12 cellular contexts compared by ENCODE assay signal in the genomic region with DNA sequence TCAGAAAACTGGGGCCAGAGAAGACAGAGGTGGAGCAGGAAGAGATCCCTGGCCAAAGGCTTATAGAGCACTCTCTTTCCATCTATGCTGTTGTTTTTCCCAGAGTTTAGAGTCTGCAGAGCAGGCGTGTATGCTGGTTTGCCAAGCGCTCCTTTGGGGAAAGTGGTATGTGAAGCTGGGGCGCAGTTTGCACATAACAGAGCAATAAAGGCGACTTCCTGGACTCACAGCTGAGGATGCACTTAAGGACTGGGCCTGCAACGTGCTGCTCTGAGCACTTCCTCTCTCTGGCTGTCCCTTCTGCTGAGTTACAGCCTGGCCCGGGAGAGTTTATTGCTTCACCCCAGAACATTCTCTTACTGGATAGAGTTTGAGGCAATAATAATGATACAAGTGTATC. TPM values are rescaled to one million over a fixed set of nuclear protein-coding genes. Genes with fewer than 3 reads are reported as not detected.
DNase-seq lines count a peak whose midpoint lies in the region; ATAC-seq and TF ChIP-seq lines count a peak whose summit lies in the region.
"Had no signal": no experiment of that assay in that cellular context is flagged by ENCODE, and none has a peak within 500 bp of the region (broad histone marks: within the 10 kb centered on the region; RNA-seq: fewer than 3 reads in every experiment).

No MANE protein-coding gene starts in this region.

- TF ChIP-seq CTCF in fibroblast of villous mesenchyme (IDR thresholded peaks at IDR 0.05; ENCODE audit: insufficient read depth, low read depth, low read length): no peak
- no peak for TF ChIP-seq CTCF in psoas muscle (IDR thresholded peaks at IDR 0.05)

- H3K4me3 Mint-ChIP-seq in CD4-positive, alpha-beta memory T cell: peak overlapping the region in 3 of 8 donors; percentile 15 to 73 (median 22)
- no peak overlapping the region for H3K4me3 Mint-ChIP-seq in T-cell

- 33 to 44% (median 35%) methylated on average over 6 of the region's 6 CpGs for WGBS in psoas muscle, 3 donors

- H3K9me3 Mint-ChIP-seq in CD4-positive, alpha-beta memory T cell: peaks cover 0 to 23% (median 16%) of the 10 kb centered on the region in 8 donors
- H3K9me3 Mint-ChIP-seq in T-cell: peaks cover 0 to 13% (median 5%) of the 10 kb centered on the region in 3 donors

- peak in 1 of 5 donors; percentile 3 for DNase-seq in CD4-positive, alpha-beta memory T cell
- DNase-seq in T-cell (peak in 2 of 34 experiments; percentile 4 to 15), fibroblast of villous mesenchyme (ENCODE audit: low read depth) (peak; percentile 52), psoas muscle (peak; percentile 78 to 87), epidermal melanocyte (ENCODE audit: insufficient read length, low spot score) (no peak), NCI-H2029 treated with DMSO at 0.1 percent for 48 hours (lab: John Stamatoyannopoulos, UW) (no peak), DMS 273 treated with DMSO at 0.1 percent for 48 hours (lab: John Stamatoyannopoulos, UW) (no peak), NCI-H2227 treated with DMSO at 0.1 percent for 48 hours (lab: John Stamatoyannopoulos, UW) (no peak)
- DNase-seq: activated naive CD4-positive, alpha-beta T cell treated with Interleukin-2 at 50 U/mL for 16 hours; DND-41; NCI-H1417 treated with DMSO at 0.1 percent for 48 hours had no signal

- peaks cover 18 to 45% (median 28%) of the 10 kb centered on the region in 4 donors for H3K4me1 Mint-ChIP-seq in CD4-positive, alpha-beta memory T cell
- H3K4me1 Mint-ChIP-seq in T-cell: peaks cover 11 to 27% (median 20%) of the 10 kb centered on the region in 3 donors

- H3K27ac ChIP-seq in CD4-positive, alpha-beta memory T cell (ENCODE audit: low read depth, low read length): no peak overlapping the region
- H3K27ac ChIP-seq in psoas muscle: peak overlapping the region; percentile 67
- H3K27ac ChIP-seq: SJSA1 had no signal

- intact Hi-C loops in CD4-positive, alpha-beta memory T cell (cut with micrococcal nuclease): no loop called here
- intact Hi-C loops in psoas muscle (cut with DNase I): no loop called here

- CTCF ChIA-PET in CD4-positive, alpha-beta memory T cell (lab: Charles Lee; ENCODE audit: partially characterized antibody): interaction anchor here (0.7 to 4.0 kb wide), 3 partner anchors 16 to 131 kb away, joined by 3 to 19 read pairs (median 4); no protein-coding TSS in a partner anchor
- CTCF ChIA-PET in T-cell (lab: Charles Lee): no interaction called here

- no peaks in the 10 kb centered on the region for H3K27me3 Mint-ChIP-seq in CD4-positive, alpha-beta memory T cell
- no peaks in the 10 kb centered on the region for H3K27me3 Mint-ChIP-seq in T-cell

- H3K9me3 ChIP-seq in CD4-positive, alpha-beta memory T cell (ENCODE audit: control insufficient read depth in 1 of 2, low read length in 2 of 2): peaks cover 0 to 3% of the 10 kb centered on the region in 2 donors
- H3K9me3 ChIP-seq in psoas muscle: no peaks in the 10 kb centered on the region
- H3K9me3 ChIP-seq: SJSA1 had no signal

- ATAC-seq in T-cell (replicated peaks in 1 of 4): peak in 3 of 4 experiments; percentile 59 to 60 (median 60)
- peak; percentile 68 to 91 (median 83) for ATAC-seq in psoas muscle

- H3K4me3 ChIP-seq in CD4-positive, alpha-beta memory T cell (ENCODE audit: low read length in 2 of 2): no peak overlapping the region
- H3K4me3 ChIP-seq in fibroblast of villous mesenchyme (ENCODE audit: low read depth, low read length) (no peak overlapping the region), psoas muscle (no peak overlapping the region)
- H3K4me3 ChIP-seq: SJSA1 had no signal

- peaks cover 0 to 5% of the 10 kb centered on the region in 2 donors for H3K36me3 Mint-ChIP-seq in CD4-positive, alpha-beta memory T cell
- H3K36me3 Mint-ChIP-seq in T-cell: no peaks in the 10 kb centered on the region

- POLR2A ChIA-PET in CD4-positive, alpha-beta memory T cell (lab: Charles Lee; ENCODE audit: partially characterized antibody): no interaction called here
- POLR2A ChIA-PET in T-cell (lab: Charles Lee): no interaction called here

- H3K27me3 ChIP-seq in CD4-positive, alpha-beta memory T cell (ENCODE audit: insufficient read depth, low read length): no peaks in the 10 kb centered on the region
- no peaks in the 10 kb centered on the region for H3K27me3 ChIP-seq in psoas muscle (ENCODE audit: insufficient read depth in 3 of 3, low read length in 2 of 3)
- H3K27me3 ChIP-seq: SJSA1 had no signal

- peaks cover 23% of the 10 kb centered on the region for H3K4me1 ChIP-seq in CD4-positive, alpha-beta memory T cell (ENCODE audit: insufficient read depth, low read length)
- peaks cover 4% of the 10 kb centered on the region for H3K4me1 ChIP-seq in psoas muscle
- H3K4me1 ChIP-seq: SJSA1 had no signal

- H3K27ac Mint-ChIP-seq in CD4-positive, alpha-beta memory T cell: peak overlapping the region; percentile 36 to 90 (median 81)
- H3K27ac Mint-ChIP-seq in T-cell: peak overlapping the region; percentile 78 to 80

- H3K36me3 ChIP-seq in CD4-positive, alpha-beta memory T cell (ENCODE audit: insufficient read depth, low read length): no peaks in the 10 kb centered on the region
- no peaks in the 10 kb centered on the region for H3K36me3 ChIP-seq in psoas muscle (ENCODE audit: insufficient read depth in 1 of 2, low read depth in 1 of 2)
- H3K36me3 ChIP-seq: SJSA1 had no signal

RNA-seq across cellular contexts. Expression of a gene that starts 41.7 kb away (rescaled TPM):
- total RNA-seq in CD4-positive, alpha-beta memory T cell: 10 to 100 TPM; 53.7 to 57.3 TPM
- polyA plus RNA-seq in CD4-positive, alpha-beta memory T cell: 10 to 100 TPM; 68.3 to 76.2 TPM
- 10 to 100 TPM; 41.0 to 51.3 (median 49.0) TPM for total RNA-seq in T-cell
- total RNA-seq in fibroblast of villous mesenchyme: 44.5 and 47.1 TPM in 2 replicates
- 10 to 100 TPM; 21.8 to 38.1 (median 34.7) TPM for total RNA-seq in psoas muscle
- polyA plus RNA-seq in psoas muscle: 10 to 100 TPM; 15.6 to 35.9 (median 17.1) TPM

RNA-seq across cellular contexts. Expression of a gene that starts 41.9 kb away (rescaled TPM):
- total RNA-seq in CD4-positive, alpha-beta memory T cell: 10 to 100 TPM in 1 of 2 experiments, 1 to 10 TPM in 1; 8.7 to 10.1 TPM
- 1 to 10 TPM; 1.7 to 2.7 TPM for polyA plus RNA-seq in CD4-positive, alpha-beta memory T cell
- total RNA-seq in T-cell: 1 to 10 TPM; 4.1 to 8.3 (median 5.9) TPM
- total RNA-seq in fibroblast of villous mesenchyme: 1.7 and 4.2 TPM in 2 replicates
- under 1 TPM; 0.17 to 0.94 (median 0.55) TPM for total RNA-seq in psoas muscle
- polyA plus RNA-seq in psoas muscle: 1 to 10 TPM in 1 of 3 donors, under 1 TPM in 2; 0.30 to 2.7 (median 0.40) TPM

Comparison
In these comparisons a context has a peak if more than half of its experiments do, and no peak if none do; other contexts are left out.
1. DNase-seq: peak in fibroblast of villous mesenchyme (single experiment) and psoas muscle (2 of 2); none in epidermal melanocyte (single experiment), NCI-H2029 treated with DMSO at 0.1 percent for 48 hours (single experiment), DMS 273 treated with DMSO at 0.1 percent for 48 hours (single experiment) and NCI-H2227 treated with DMSO at 0.1 percent for 48 hours (single experiment).